Comparison of ENCODE assay signal across 16 cellular contexts in genomic region chr3:184549793-184550585, GRCh38. TPM values are rescaled to one million over a fixed set of nuclear protein-coding genes. Genes with fewer than 3 reads are reported as not detected.
DNase-seq lines count a peak whose midpoint lies in the region; ATAC-seq and TF ChIP-seq lines count a peak whose summit lies in the region.
"Had no signal": no experiment of that assay in that cellular context is flagged by ENCODE, and none has a peak within 500 bp of the region (broad histone marks: within the 10 kb centered on the region; RNA-seq: fewer than 3 reads in every experiment).

No MANE protein-coding gene starts in this region.

- H3K36me3 ChIP-seq in NT2/D1 (ENCODE audit: insufficient read depth, insufficient read length, low read length), result no peaks in the 10 kb centered on the region
- H3K36me3 ChIP-seq in psoas muscle (ENCODE audit: insufficient read depth in 1 of 2, low read depth in 1 of 2), result no peaks in the 10 kb centered on the region
- H3K36me3 ChIP-seq: MG63, tibial artery had no signal

- H3K4me1 ChIP-seq in NT2/D1 (ENCODE audit: insufficient read depth, insufficient read length) (peaks cover 11% of the 10 kb centered on the region), psoas muscle (no peaks in the 10 kb centered on the region)

- H3K27me3 ChIP-seq in NT2/D1 (ENCODE audit: insufficient read depth, insufficient read length) (peaks cover 5% of the 10 kb centered on the region), psoas muscle (ENCODE audit: insufficient read depth in 3 of 3, low read length in 2 of 3) (peaks cover 0 to 5% (median 0%) of the 10 kb centered on the region in 3 donors)

- in situ Hi-C loops in G401 (cut with HindIII; ENCODE audit: low sequenced_read_pairs), result no loop called here

- H3K27ac ChIP-seq in psoas muscle, result no peak overlapping the region
- H3K27ac ChIP-seq: HL-60, tibial artery had no signal

- H3K4me3 ChIP-seq in NT2/D1 (ENCODE audit: insufficient read length, low read depth) (no peak overlapping the region), psoas muscle (no peak overlapping the region)
- H3K4me3 ChIP-seq: MG63, tibial artery had no signal

- DNase-seq in G401 (ENCODE audit: low spot score), result peak; percentile 86
- peak; percentile 79 for DNase-seq in NT2/D1 (ENCODE audit: low read depth, low spot score)
- DNase-seq in islet precursor cell, result peak; percentile 79
- DNase-seq in psoas muscle, result no peak
- no peak for DNase-seq in NCI-H1694 treated with DMSO at 0.1 percent for 48 hours (lab: John Stamatoyannopoulos, UW)
- DNase-seq in SIG-M5 treated with dmso at 0.1 percent for 504 hours (lab: John Stamatoyannopoulos, UW; ENCODE audit: unreplicated experiment), result no peak
- DNase-seq in activated CD4-positive, alpha-beta T cell treated with anti-CD3 and anti-CD28 coated beads, Interleukin-2, amount 50 U/mL, for 1 hour, result no peak
- DNase-seq: activated naive CD4-positive, alpha-beta T cell; cerebellar nuclear complex; HFFc6; IMR-90; MG63; NCI-H146 had no signal

- TF ChIP-seq CTCF in psoas muscle (IDR thresholded peaks at IDR 0.05), result no peak

- WGBS in psoas muscle, 3 donors, result 42 to 57% (median 47%) methylated on average over 15 of the region's 15 CpGs

- intact Hi-C loops in psoas muscle (cut with DNase I), result no loop called here

- H3K9ac ChIP-seq in NT2/D1 (ENCODE audit: insufficient read length, low read depth), result no peak overlapping the region

- ATAC-seq in psoas muscle, result peak; percentile 49 to 84 (median 62)

- H3K9me3 ChIP-seq in NT2/D1 (ENCODE audit: insufficient read depth, low read length) (no peaks in the 10 kb centered on the region), psoas muscle (no peaks in the 10 kb centered on the region)
- H3K9me3 ChIP-seq: MG63, tibial artery had no signal

RNA-seq across cellular contexts. Expression of gene EPHB3, which starts 11.6 kb away (rescaled TPM):
- 2.8 and 3.9 TPM in 2 replicates for total RNA-seq in G401 (2014; rRNA removed; shearing (Covaris generic))
- total RNA-seq in psoas muscle, result 1 to 10 TPM in 2 of 4 donors, under 1 TPM in 2; 0.34 to 1.6 (median 0.92) TPM
- under 1 TPM; 0.08 to 0.69 (median 0.36) TPM for polyA plus RNA-seq in psoas muscle
- total RNA-seq: NCI-H460 had no signal

Comparison
In these comparisons a context has a peak if more than half of its experiments do, and no peak if none do; other contexts are left out.
1. DNase-seq: peak in G401 (single experiment), NT2/D1 (single experiment) and islet precursor cell (single experiment); none in psoas muscle (0 of 2), NCI-H1694 treated with DMSO at 0.1 percent for 48 hours (single experiment), SIG-M5 treated with dmso at 0.1 percent for 504 hours (single experiment) and activated CD4-positive, alpha-beta T cell treated with anti-CD3 and anti-CD28 coated beads, Interleukin-2, amount 50 U/mL, for 1 hour (single experiment).